10 cellular contexts compared by ENCODE assay signal in the genomic region with DNA sequence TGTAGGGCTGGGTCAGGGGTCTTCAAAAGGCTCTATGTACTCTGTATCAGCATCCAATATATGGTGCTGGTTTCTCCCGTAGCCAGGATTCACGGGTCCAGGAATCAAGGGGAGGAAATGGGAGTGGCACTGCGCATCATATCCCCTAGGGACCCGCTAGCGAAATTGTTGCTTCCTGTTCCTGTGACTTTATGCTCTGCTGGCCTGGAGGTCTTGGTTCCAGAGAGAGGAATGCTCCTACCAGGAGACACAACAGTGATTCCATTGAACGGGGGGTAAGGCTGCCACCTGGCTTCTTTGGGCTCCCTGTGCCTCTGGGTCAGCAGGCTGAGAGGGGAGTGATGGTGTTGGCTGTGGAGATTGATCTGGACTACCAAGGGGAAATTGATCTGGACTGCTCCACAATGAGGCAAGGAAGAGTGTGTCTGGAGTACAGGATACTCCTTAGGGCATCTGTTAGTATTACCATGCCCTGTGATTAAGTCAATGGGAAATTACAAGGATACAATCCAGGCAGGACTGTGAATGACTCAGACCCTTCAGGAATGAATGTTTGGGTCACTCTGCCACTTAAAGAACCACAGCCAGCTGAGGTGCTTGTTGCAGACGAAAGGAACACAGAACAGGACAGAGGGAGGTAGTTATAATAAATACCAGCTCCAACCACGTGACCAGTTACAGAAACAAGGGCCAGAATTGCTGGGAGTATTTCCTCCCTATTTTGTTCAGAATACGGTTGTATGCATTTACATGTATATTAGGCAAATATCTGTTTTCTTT. TPM values are rescaled to one million over a fixed set of nuclear protein-coding genes. Genes with fewer than 3 reads are reported as not detected.
DNase-seq lines count a peak whose midpoint lies in the region; ATAC-seq and TF ChIP-seq lines count a peak whose summit lies in the region.
"Had no signal": no experiment of that assay in that cellular context is flagged by ENCODE, and none has a peak within 500 bp of the region (broad histone marks: within the 10 kb centered on the region; RNA-seq: fewer than 3 reads in every experiment).

No MANE protein-coding gene starts in this region.

- peak in 1 of 2 donors; percentile 65 for TF ChIP-seq POLR2A in thyroid gland (IDR thresholded peaks at IDR 0.05)

- peak in 1 of 6 experiments; percentile 11 for TF ChIP-seq CTCF in thyroid gland (IDR thresholded peaks at IDR 0.05)
- no peak for TF ChIP-seq CTCF in GM13976 (IDR thresholded peaks at IDR 0.05; ENCODE audit: borderline replicate concordance, control extremely low read depth, extremely low read depth, insufficient read depth, missing control alignments)

- in situ Hi-C loops in GM13976 (cut with MboI; ENCODE audit: low sequenced_read_pairs, unreplicated experiment), result no loop called here

- no peaks in the 10 kb centered on the region for H3K9me3 ChIP-seq in thyroid gland

- intact Hi-C loops in thyroid gland (cut with DNase I), result no loop called here

- no peaks in the 10 kb centered on the region for H3K36me3 ChIP-seq in thyroid gland

- no peak for ATAC-seq in GM21825 (IDR thresholded peaks at IDR 0.05; ENCODE audit: unreplicated experiment)

- peaks cover 67 to 89% of the 10 kb centered on the region in 2 donors for H3K4me1 ChIP-seq in thyroid gland

- no peak overlapping the region for H3K4me3 ChIP-seq in thyroid gland (replicated peaks in 1 of 3)

- DNase-seq in HS-27A (ENCODE audit: low read depth) (peak; percentile 89), amniotic stem cell (lab: John Stamatoyannopoulos, UW) (peak; percentile 78), hepatic stellate cell (ENCODE audit: low spot score) (peak; percentile 91), thyroid gland (peak; percentile 81 to 85), ecto neural progenitor cell (ENCODE audit: low spot score) (no peak), GM13976 (ENCODE audit: low spot score) (no peak)
- no peak for DNase-seq in activated CD8-positive, alpha-beta memory T cell treated with anti-CD3 and anti-CD28 coated beads, Interleukin-2, amount 50 U/mL, for 48 hours
- DNase-seq: effector CD8-positive, alpha-beta T cell; SHP77 treated with DMSO at 0.1 percent for 48 hours had no signal

- 25 to 48% methylated on average over 9 of the region's 9 CpGs for WGBS in thyroid gland, 2 donors

- H3K27me3 ChIP-seq in thyroid gland, result no peaks in the 10 kb centered on the region

- H3K27ac ChIP-seq in thyroid gland, result peak overlapping the region; percentile 91 to 95 (median 94)

RNA-seq across cellular contexts. Expression of a gene that starts 10.2 kb away (rescaled TPM):
- total RNA-seq in thyroid gland, result 10 to 100 TPM; 30.5 to 65.0 (median 36.2) TPM

Comparison
In these comparisons a context has a peak if more than half of its experiments do, and no peak if none do; other contexts are left out.
1. DNase-seq: peak in HS-27A (single experiment), amniotic stem cell (single experiment), hepatic stellate cell (single experiment) and thyroid gland (2 of 2); none in ecto neural progenitor cell (single experiment), GM13976 (single experiment) and activated CD8-positive, alpha-beta memory T cell treated with anti-CD3 and anti-CD28 coated beads, Interleukin-2, amount 50 U/mL, for 48 hours (single experiment).